Comparison of ENCODE assay signal across 21 cellular contexts in the genomic region with DNA sequence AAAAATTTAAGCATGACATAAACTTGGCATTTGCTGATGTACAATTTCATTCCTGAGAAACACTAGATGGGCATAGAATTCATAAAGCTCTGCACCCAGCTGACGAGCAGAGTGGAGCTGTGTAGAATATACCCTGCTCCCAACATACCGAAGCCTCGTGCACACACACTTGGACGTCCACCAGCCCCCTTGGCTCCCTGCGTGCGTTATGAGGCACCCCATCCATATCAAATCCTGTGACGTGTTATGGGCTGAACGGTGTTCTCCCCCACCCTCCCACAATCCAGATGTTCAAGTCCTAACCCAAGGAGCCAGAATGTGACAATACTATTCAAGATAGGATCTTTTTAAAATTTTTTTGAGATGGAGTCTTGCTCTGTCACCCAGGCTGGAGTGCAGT.
DNase-seq lines count a peak whose midpoint lies in the region; ATAC-seq and TF ChIP-seq lines count a peak whose summit lies in the region.
"Had no signal": no experiment of that assay in that cellular context is flagged by ENCODE, and none has a peak within 500 bp of the region (broad histone marks: within the 10 kb centered on the region; RNA-seq: fewer than 3 reads in every experiment).

No MANE protein-coding gene starts in this region.

- no peak overlapping the region for H3K4me3 ChIP-seq in A673 (ENCODE audit: low read depth, low read length, poor library complexity, severe bottlenecking)
- H3K4me3 ChIP-seq in coronary artery, result no peak overlapping the region
- H3K4me3 ChIP-seq in fibroblast of the aortic adventitia (ENCODE audit: low read depth, low read length), result no peak overlapping the region
- H3K4me3 ChIP-seq in gastrocnemius medialis, result no peak overlapping the region

- no peak overlapping the region for H3K23ac ChIP-seq in H9 (ENCODE audit: insufficient read length, low read depth, low read length)

- no peak overlapping the region for H2BK120ac ChIP-seq in H9 (ENCODE audit: low read depth, low read length, poor library complexity, severe bottlenecking)

- BruUV-seq in A673 (replicated peaks; lab: Mats Ljungman, UMichigan), result no TSS peak

- no peak for TF ChIP-seq POLR2A in gastrocnemius medialis (IDR thresholded peaks at IDR 0.05)

- H3K4ac ChIP-seq in H9 (ENCODE audit: low read depth, low read length), result no peak overlapping the region

- H2AK5ac ChIP-seq in H9 (ENCODE audit: insufficient read length, low read length), result no peak overlapping the region

- no peaks in the 10 kb centered on the region for H3K23me2 ChIP-seq in H9 (ENCODE audit: insufficient read length, low read depth, low read length, poor library complexity, severe bottlenecking)

- H3K4me1 ChIP-seq in A673 (ENCODE audit: insufficient read depth, low read length, poor library complexity, severe bottlenecking), result peaks cover 74% of the 10 kb centered on the region
- peaks cover 20% of the 10 kb centered on the region; the same call in 1 of the 2 replicates for H3K4me1 ChIP-seq in H9 (ENCODE audit: insufficient read depth, low read length)
- peaks cover 0 to 6% of the 10 kb centered on the region in 2 donors for H3K4me1 ChIP-seq in gastrocnemius medialis

- no peak overlapping the region for H3K9ac ChIP-seq in H9 (ENCODE audit: extremely low read depth, insufficient read length, low read length)

- no peaks in the 10 kb centered on the region; the same call in 1 of the 2 replicates for H3K79me2 ChIP-seq in H9 (ENCODE audit: insufficient read depth, low read length)

- no peak for ATAC-seq in stimulated activated naive CD8-positive, alpha-beta T cell treated with anti-CD3 and anti-CD28 coated beads, Interleukin-15, Interleukin-2, amounts not matched to agents 100 U/mL and 50 U/mL, for 24 hours
- ATAC-seq in activated CD8-positive, alpha-beta T cell treated with anti-CD3 and anti-CD28 coated beads for 36 hours, result no peak
- no peak for ATAC-seq in gastrocnemius medialis
- ATAC-seq: CD8-positive, alpha-beta T cell; Panc1 had no signal

- in situ Hi-C loops in gastrocnemius medialis (cut with MboI; ENCODE audit: low sequenced_read_pairs in 4 of 4), result no loop called here

- TF ChIP-seq CTCF in A673 (conservative IDR thresholded peaks at IDR 0.05; ENCODE audit: low read depth, low read length) (no peak), H9 (conservative IDR thresholded peaks at IDR 0.05) (no peak), coronary artery (IDR thresholded peaks at IDR 0.05) (no peak), fibroblast of the aortic adventitia (IDR thresholded peaks at IDR 0.05; ENCODE audit: insufficient read depth, low read length) (no peak), gastrocnemius medialis (IDR thresholded peaks at IDR 0.05 in 4 of 5, conservative IDR thresholded peaks at IDR 0.05 in 1 of 5) (no peak)
- no peak for TF ChIP-seq CTCF in activated CD8-positive, alpha-beta T cell treated with anti-CD3 and anti-CD28 coated beads for 36 hours (IDR thresholded peaks at IDR 0.05)

- no peak for DNase-seq in A673 (ENCODE audit: low spot score)
- peak; percentile 23 for DNase-seq in H9
- peak; percentile 56 for DNase-seq in coronary artery (ENCODE audit: low spot score)
- peak; percentile 27 for DNase-seq in fibroblast of the aortic adventitia (ENCODE audit: low read depth)
- no peak for DNase-seq in stimulated activated naive CD8-positive, alpha-beta T cell treated with anti-CD3 and anti-CD28 coated beads, Interleukin-15, Interleukin-2, amounts not matched to agents 100 U/mL and 50 U/mL, for 24 hours
- no peak for DNase-seq in activated CD8-positive, alpha-beta T cell treated with anti-CD3 and anti-CD28 coated beads for 36 hours
- no peak for DNase-seq in gastrocnemius medialis
- DNase-seq in NCI-H524 treated with DMSO at 0.1 percent for 48 hours (lab: John Stamatoyannopoulos, UW), result no peak
- DNase-seq: C1 segment of cervical spinal cord; Caco-2; CD8-positive, alpha-beta T cell; DMS 273 treated with DMSO at 0.1 percent for 48 hours; DMS79 treated with DMSO at 0.1 percent for 48 hours; GF-D8; H7; KBM-7; NCI-H1694; NCI-H2029 treated with DMSO at 0.1 percent for 48 hours; SIG-M5 had no signal

- H4K91ac ChIP-seq in H9 (ENCODE audit: insufficient read length, low read depth, low read length), result no peak overlapping the region

- POLR2A ChIA-PET in A673 (lab: Charles Lee; ENCODE audit: low non-redundant PET), result no interaction called here
- POLR2A ChIA-PET in activated CD8-positive, alpha-beta T cell treated with anti-CD3 and anti-CD28 coated beads for 36 hours (lab: Charles Lee), result interaction anchor here (1.0 kb wide), 1 partner anchor 11 kb away, joined by 3 read pairs; no protein-coding TSS in a partner anchor

- H3K4me2 ChIP-seq in H9 (ENCODE audit: insufficient read depth, insufficient read length, low read length), result no peak overlapping the region

- H2AFZ ChIP-seq in H9 (ENCODE audit: low read length), result no peak overlapping the region

- H3K36me3 ChIP-seq in A673 (ENCODE audit: insufficient read depth, low read length, poor library complexity, severe bottlenecking), result no peaks in the 10 kb centered on the region
- no peaks in the 10 kb centered on the region for H3K36me3 ChIP-seq in gastrocnemius medialis

- peak overlapping the region in 1 of 3 experiments; percentile 86; a peak in 3 of 7 replicates for H3K27ac Mint-ChIP-seq in H9
- no peak overlapping the region for H3K27ac Mint-ChIP-seq in activated CD8-positive, alpha-beta T cell treated with anti-CD3 and anti-CD28 coated beads for 36 hours
- H3K27ac Mint-ChIP-seq: CD8-positive, alpha-beta T cell had no signal

- intact Hi-C loops in A673 (cut with micrococcal nuclease; ENCODE audit: unreplicated experiment), result no loop called here
- intact Hi-C loops in activated CD8-positive, alpha-beta T cell treated with anti-CD3 and anti-CD28 coated beads for 36 hours (cut with micrococcal nuclease), result no loop called here
- intact Hi-C loops in gastrocnemius medialis (cut with DNase I; ENCODE audit: low total_unique reads), result no loop called here

- H3K4me3 Mint-ChIP-seq in H9, result peak overlapping the region in 1 of 2 experiments; percentile 27; a peak in 1 of 5 replicates
- H3K4me3 Mint-ChIP-seq in activated CD8-positive, alpha-beta T cell treated with anti-CD3 and anti-CD28 coated beads for 36 hours, result no peak overlapping the region
- H3K4me3 Mint-ChIP-seq: CD8-positive, alpha-beta T cell had no signal

- no peak overlapping the region for H2BK12ac ChIP-seq in H9 (ENCODE audit: insufficient read length, low read depth, low read length)

- H4K5ac ChIP-seq in H9 (ENCODE audit: insufficient read length, low read depth, low read length), result no peak overlapping the region

- no peaks in the 10 kb centered on the region for H3K79me1 ChIP-seq in H9 (ENCODE audit: insufficient read depth, low read depth, low read length, poor library complexity, severe bottlenecking)

- H3K9me3 Mint-ChIP-seq in H9, result no peaks in the 10 kb centered on the region
- no peaks in the 10 kb centered on the region for H3K9me3 Mint-ChIP-seq in activated CD8-positive, alpha-beta T cell treated with anti-CD3 and anti-CD28 coated beads for 36 hours
- H3K9me3 Mint-ChIP-seq: CD8-positive, alpha-beta T cell had no signal

- H3K27ac ChIP-seq in A673 (ENCODE audit: low read depth, low read length, poor library complexity, severe bottlenecking), result peak overlapping the region; percentile 91
- H3K27ac ChIP-seq in H9 (ENCODE audit: insufficient read length, low read depth, low read length), result no peak overlapping the region
- no peak overlapping the region for H3K27ac ChIP-seq in coronary artery
- H3K27ac ChIP-seq in gastrocnemius medialis, result no peak overlapping the region
- H3K27ac ChIP-seq: SK-N-MC had no signal

- CTCF ChIA-PET in A673 (lab: Charles Lee), result no interaction called here
- CTCF ChIA-PET in activated CD8-positive, alpha-beta T cell treated with anti-CD3 and anti-CD28 coated beads for 36 hours (lab: Charles Lee), result no interaction called here

- no peaks in the 10 kb centered on the region for H3K36me3 Mint-ChIP-seq in H9 (ENCODE audit: insufficient read depth in 1 of 3, low read depth in 3 of 3)
- H3K36me3 Mint-ChIP-seq in activated CD8-positive, alpha-beta T cell treated with anti-CD3 and anti-CD28 coated beads for 36 hours (ENCODE audit: low read depth), result no peaks in the 10 kb centered on the region
- H3K36me3 Mint-ChIP-seq: CD8-positive, alpha-beta T cell had no signal

- H4K8ac ChIP-seq in H9 (replicated peaks; ENCODE audit: insufficient read length, low read depth, low read length), result no peak overlapping the region

- H3K18ac ChIP-seq in H9 (ENCODE audit: insufficient read length, low read depth, low read length), result no peak overlapping the region

- H3K4me1 Mint-ChIP-seq in H9, result peaks cover 62 to 66% of the 10 kb centered on the region in 2 experiments
- no peaks in the 10 kb centered on the region for H3K4me1 Mint-ChIP-seq in activated CD8-positive, alpha-beta T cell treated with anti-CD3 and anti-CD28 coated beads for 36 hours (ENCODE audit: low read depth)

- H3K27me3 Mint-ChIP-seq in H9 (ENCODE audit: low read depth), result peaks cover 5% of the 10 kb centered on the region; the same call in 1 of the 2 replicates
- H3K27me3 Mint-ChIP-seq in activated CD8-positive, alpha-beta T cell treated with anti-CD3 and anti-CD28 coated beads for 36 hours, result no peaks in the 10 kb centered on the region

- no CpG with 5 or more reads among the region's 8 CpGs for WGBS in H9 (ENCODE audit: extremely low coverage, insufficient read length, low lambda C conversion rate)

- H3K14ac ChIP-seq in H9 (ENCODE audit: insufficient read depth, low read length), result no peak overlapping the region

- H4K20me1 ChIP-seq in H9 (ENCODE audit: control insufficient read depth, insufficient read depth, insufficient read length), result no peaks in the 10 kb centered on the region

- no peak overlapping the region for H3K56ac ChIP-seq in H9 (ENCODE audit: insufficient read length, low read depth, low read length)

- no peaks in the 10 kb centered on the region for H3K27me3 ChIP-seq in A673 (replicated peaks; ENCODE audit: insufficient read depth, low read depth, low read length, poor library complexity)
- no peaks in the 10 kb centered on the region for H3K27me3 ChIP-seq in H9 (ENCODE audit: insufficient read depth, low read length)
- no peaks in the 10 kb centered on the region for H3K27me3 ChIP-seq in gastrocnemius medialis

- no peak overlapping the region for H3T11ph ChIP-seq in H9 (ENCODE audit: low read length)

- no peak overlapping the region for H2BK20ac ChIP-seq in H9 (ENCODE audit: low read depth, low read length, poor library complexity, severe bottlenecking)

- H3K9me3 ChIP-seq in A673 (ENCODE audit: low read depth, low read length, poor library complexity, severe bottlenecking) (no peaks in the 10 kb centered on the region), H9 (ENCODE audit: control insufficient read depth, low read depth, low read length) (no peaks in the 10 kb centered on the region), gastrocnemius medialis (no peaks in the 10 kb centered on the region)
- H3K9me3 ChIP-seq: Caco-2 had no signal

- no peak overlapping the region for H2BK15ac ChIP-seq in H9 (ENCODE audit: low read depth, low read length)

- H2BK5ac ChIP-seq in H9 (ENCODE audit: insufficient read length, low read length), result no peak overlapping the region

Comparison
In these comparisons a context has a peak if more than half of its experiments do, and no peak if none do; other contexts are left out.
1. DNase-seq: peak in H9 (single experiment), coronary artery (single experiment) and fibroblast of the aortic adventitia (single experiment); none in A673 (single experiment), stimulated activated naive CD8-positive, alpha-beta T cell treated with anti-CD3 and anti-CD28 coated beads, Interleukin-15, Interleukin-2, amounts not matched to agents 100 U/mL and 50 U/mL, for 24 hours (single experiment), activated CD8-positive, alpha-beta T cell treated with anti-CD3 and anti-CD28 coated beads for 36 hours (single experiment), gastrocnemius medialis (0 of 2) and NCI-H524 treated with DMSO at 0.1 percent for 48 hours (single experiment).